1 cellular context compared by ENCODE assay signal in genomic region chr6:113824411-113824810, GRCh38.
TF ChIP-seq lines count a peak whose summit lies in the region.

No MANE protein-coding gene starts in this region.

TF ChIP-seq in HepG2, 621 proteins besides CTCF, POLR2A, EP300 and RAD21:
- TF ChIP-seq ZNF883 (CRISPR knock-in tag; IDR thresholded peaks at IDR 0.05; ENCODE audit: not compliant biosample characterization) (no peak), TP53 (CRISPR knock-in tag; conservative IDR thresholded peaks at IDR 0.05) (no peak), MIER2 (CRISPR knock-in tag; IDR thresholded peaks at IDR 0.05) (no peak), ZNF780A (CRISPR knock-in tag; IDR thresholded peaks at IDR 0.05) (no peak), ZNF230 (CRISPR knock-in tag; IDR thresholded peaks at IDR 0.05) (no peak), ZNF574 (CRISPR knock-in tag; IDR thresholded peaks at IDR 0.05) (no peak), ZC3H13 (CRISPR knock-in tag; IDR thresholded peaks at IDR 0.05) (no peak), ZNF263 (CRISPR knock-in tag; IDR thresholded peaks at IDR 0.05) (no peak), ZFP41 (CRISPR knock-in tag; IDR thresholded peaks at IDR 0.05; ENCODE audit: borderline replicate concordance) (no peak), SNAPC4 (CRISPR knock-in tag; IDR thresholded peaks at IDR 0.05) (no peak), ZMYM4 (CRISPR knock-in tag; IDR thresholded peaks at IDR 0.05) (no peak), ARID3A (IDR thresholded peaks at IDR 0.05; ENCODE audit: low read depth, low read length) (no peak), MXD1 (CRISPR knock-in tag; IDR thresholded peaks at IDR 0.05) (no peak), CBX2 (IDR thresholded peaks at IDR 0.05; ENCODE audit: low read depth, low read length) (no peak), CBX2 (CRISPR knock-in tag; IDR thresholded peaks at IDR 0.05; ENCODE audit: low read depth) (no peak), CEBPG (CRISPR knock-in tag; IDR thresholded peaks at IDR 0.05) (no peak), PRDM10 (CRISPR knock-in tag; IDR thresholded peaks at IDR 0.05; ENCODE audit: low read depth) (no peak), ZBED4 (CRISPR knock-in tag; IDR thresholded peaks at IDR 0.05; ENCODE audit: borderline replicate concordance) (no peak), MXD4 (CRISPR knock-in tag; IDR thresholded peaks at IDR 0.05) (no peak), ZNF512B (CRISPR knock-in tag; IDR thresholded peaks at IDR 0.05; ENCODE audit: borderline replicate concordance) (no peak)
